ENCODE assay signal across 23 cellular contexts in genomic region chr12:44667461-44667860, GRCh38.
"Had no signal": no experiment of that assay in that cellular context is flagged by ENCODE, and none has a peak within 500 bp of the region (broad histone marks: within the 10 kb centered on the region; RNA-seq: fewer than 3 reads in every experiment).

No MANE protein-coding gene starts in this region.

- H3K27me3 Mint-ChIP-seq: naive B cell; progenitor cell of endocrine pancreas; stimulated activated naive B cell treated with anti-CD40 and anti-IgM and Interleukin-4, amounts not matched to agents 10 μg/mL and 1 μg/mL and 100 μg/mL, for 72 hours had no signal

- H3K36me3 Mint-ChIP-seq: mesothelial cell of epicardium; natural killer cell; stimulated activated naive B cell treated with anti-CD40 and anti-IgM and Interleukin-4, amounts not matched to agents 10 μg/mL and 1 μg/mL and 100 μg/mL, for 72 hours had no signal

- DNase-seq: hypothalamus; islet precursor cell; left ventricle myocardium inferior; mesendoderm; naive B cell; natural killer cell; nephron progenitor cell; ovary; retina; right cardiac atrium; stimulated activated CD4-positive, alpha-beta T cell treated with anti-CD3 and anti-CD28 coated beads, Interleukin-12 subunit alpha, Interleukin-12 subunit beta, amount 100 ng/mL, for 4 hours; stimulated activated CD4-positive, alpha-beta T cell treated with anti-CD3 and anti-CD28 coated beads, Interleukin-15, amount 100 ng/mL, for 24 hours; stimulated activated CD4-positive, alpha-beta T cell treated with anti-CD3 and anti-CD28 coated beads, Interleukin-2, amount 100 ng/mL, for 24 hours; stimulated activated CD4-positive, alpha-beta T cell treated with anti-CD3 and anti-CD28 coated beads, Interleukin-4, amount 100 ng/mL, for 1 hour; stimulated activated naive B cell treated with anti-CD40 and anti-IgM and Interleukin-4, amounts not matched to agents 10 μg/mL and 1 μg/mL and 100 μg/mL, for 72 hours; stimulated activated naive CD8-positive, alpha-beta T cell treated with anti-CD3 and anti-CD28 coated beads, Interleukin-15, Interleukin-2, amounts not matched to agents 100 U/mL and 50 U/mL, for 24 hours; stomach; tibial artery; trophoblast cell; upper lobe of right lung had no signal

- ATAC-seq: natural killer cell; right cardiac atrium; sciatic nerve; stimulated activated naive B cell treated with anti-CD40 and anti-IgM and Interleukin-4, amounts not matched to agents 10 μg/mL and 1 μg/mL and 100 μg/mL, for 72 hours; stimulated activated naive CD8-positive, alpha-beta T cell treated with anti-CD3 and anti-CD28 coated beads, Interleukin-15, Interleukin-2, amounts not matched to agents 100 U/mL and 50 U/mL, for 24 hours had no signal

- H3K27ac Mint-ChIP-seq: mesothelial cell of epicardium; naive B cell; natural killer cell; progenitor cell of endocrine pancreas; stimulated activated naive B cell treated with anti-CD40 and anti-IgM and Interleukin-4, amounts not matched to agents 10 μg/mL and 1 μg/mL and 100 μg/mL, for 72 hours had no signal

- H3K4me3 Mint-ChIP-seq: mesothelial cell of epicardium; naive B cell; natural killer cell; nephron progenitor cell; stimulated activated naive B cell treated with anti-CD40 and anti-IgM and Interleukin-4, amounts not matched to agents 10 μg/mL and 1 μg/mL and 100 μg/mL, for 72 hours had no signal

- H3K4me1 Mint-ChIP-seq: mesothelial cell of epicardium; naive B cell; natural killer cell; nephron progenitor cell; stimulated activated naive B cell treated with anti-CD40 and anti-IgM and Interleukin-4, amounts not matched to agents 10 μg/mL and 1 μg/mL and 100 μg/mL, for 72 hours had no signal
